8 cellular contexts compared by ENCODE assay signal in the genomic region with DNA sequence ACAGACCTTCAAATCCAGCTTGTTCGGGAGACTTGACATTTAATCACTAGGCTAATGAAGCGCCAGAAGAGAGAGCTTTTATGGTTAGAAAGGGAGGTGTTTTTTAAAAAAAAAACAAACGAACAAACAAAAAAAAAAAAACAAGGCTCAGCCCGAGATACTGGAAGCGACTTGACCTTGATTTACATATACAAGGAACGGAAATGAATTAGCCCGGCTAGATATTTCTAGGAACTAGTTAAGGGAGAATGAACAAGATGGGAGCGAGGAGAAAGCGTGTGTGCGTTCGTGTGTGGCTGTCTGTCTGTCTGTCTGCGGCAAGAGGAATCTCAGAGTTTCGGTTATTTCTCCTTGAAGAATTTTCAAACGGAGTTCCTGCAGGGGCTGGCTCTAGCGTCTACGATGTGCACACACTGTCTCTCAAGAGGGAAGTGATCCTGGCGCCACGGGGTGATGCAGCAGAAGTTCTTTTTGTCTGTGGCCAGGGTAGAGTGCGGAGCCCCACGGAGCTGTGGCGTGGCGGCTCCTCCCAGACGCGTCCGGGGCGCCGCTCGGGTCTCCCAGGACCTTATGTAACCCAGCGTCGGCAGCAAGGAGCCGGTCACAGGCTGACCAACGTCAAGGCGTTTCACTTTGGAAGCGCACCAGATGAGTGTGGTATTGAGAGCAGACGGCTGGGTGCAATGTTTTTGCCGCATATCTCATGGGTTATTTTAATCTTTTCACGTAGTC. TPM values are rescaled to one million over a fixed set of nuclear protein-coding genes. Genes with fewer than 3 reads are reported as not detected.
DNase-seq lines count a peak whose midpoint lies in the region; ATAC-seq, FAIRE-seq and TF ChIP-seq lines count a peak whose summit lies in the region.

No MANE protein-coding gene starts in this region.

- POLR2A ChIA-PET in A549 (lab: Yijun Ruan, JAX), result interaction anchor here (0.6 to 2.5 kb wide), 7 partner anchors 21 to 1472 kb away, joined by 3 to 11 read pairs (median 4); a partner anchor contains a TSS
- POLR2A ChIA-PET in activated CD4-positive, alpha-beta memory T cell treated with anti-CD3 and anti-CD28 coated beads, Interleukin-2, amount 10 ng/mL, durations not matched to agents 7 days and 5 days (lab: Charles Lee), result interaction anchor here (0.6 to 4.8 kb wide), 5 partner anchors 16 to 149 kb away, joined by 3 to 18 read pairs (median 4); a partner anchor contains a TSS

- H3K36me3 Mint-ChIP-seq in activated CD4-positive, alpha-beta memory T cell treated with anti-CD3 and anti-CD28 coated beads, Interleukin-2, amount 10 ng/mL, durations not matched to agents 7 days and 5 days (ENCODE audit: low read depth), result no peaks in the 10 kb centered on the region

- H3K36me3 ChIP-seq in mesodermal cell (ENCODE audit: control insufficient read depth, insufficient read depth, low read length) (no peaks in the 10 kb centered on the region), stomach smooth muscle (ENCODE audit: control insufficient read depth in 2 of 2, insufficient read depth in 2 of 2, low read length in 2 of 2) (no peaks in the 10 kb centered on the region)

- H3K4me1 Mint-ChIP-seq in activated CD4-positive, alpha-beta memory T cell treated with anti-CD3 and anti-CD28 coated beads, Interleukin-2, amount 10 ng/mL, durations not matched to agents 7 days and 5 days, result peaks cover 51% of the 10 kb centered on the region

- H3K9me3 Mint-ChIP-seq in activated CD4-positive, alpha-beta memory T cell treated with anti-CD3 and anti-CD28 coated beads, Interleukin-2, amount 10 ng/mL, durations not matched to agents 7 days and 5 days, result no peaks in the 10 kb centered on the region

- peak overlapping the region; percentile 79 for H3K4me2 ChIP-seq in A549

- H3K9me3 ChIP-seq in A549 (no peaks in the 10 kb centered on the region), mesodermal cell (ENCODE audit: control insufficient read depth, low read length) (no peaks in the 10 kb centered on the region), stomach smooth muscle (ENCODE audit: control insufficient read depth in 2 of 2, low read length in 2 of 2) (no peaks in the 10 kb centered on the region)

- H3K9ac ChIP-seq in stomach smooth muscle (ENCODE audit: low read length in 2 of 2), result peak overlapping the region; percentile 89 to 91

- peak in 1 of 2 experiments; percentile 34; a peak in 1 of 5 replicates for TF ChIP-seq RAD21 in A549 (conservative IDR thresholded peaks at IDR 0.05 in 1 of 2, IDR thresholded peaks at IDR 0.05 in 1 of 2)

- no peak for TF ChIP-seq CTCF in A549 (IDR thresholded peaks at IDR 0.05)

- peak overlapping the region; percentile 56 for H3K4me3 ChIP-seq in A549
- peak overlapping the region; percentile 39 for H3K4me3 ChIP-seq in mesodermal cell (ENCODE audit: extremely low read depth, insufficient read depth, low read length, poor library complexity, severe bottlenecking)
- H3K4me3 ChIP-seq in stomach smooth muscle (ENCODE audit: low read length in 2 of 2), result peak overlapping the region; percentile 84 to 95

- peak overlapping the region; percentile 70 to 86 for H3K27ac ChIP-seq in A549
- H3K27ac ChIP-seq in epithelial cell of prostate, result peak overlapping the region; percentile 79
- peak overlapping the region; percentile 39 for H3K27ac ChIP-seq in mesodermal cell (ENCODE audit: low read depth, low read length, severe bottlenecking)
- peak overlapping the region; percentile 86 for H3K27ac ChIP-seq in stomach smooth muscle (ENCODE audit: low read length)

- H3K4me3 Mint-ChIP-seq in activated CD4-positive, alpha-beta memory T cell treated with anti-CD3 and anti-CD28 coated beads, Interleukin-2, amount 10 ng/mL, durations not matched to agents 7 days and 5 days, result peak overlapping the region; percentile 87

- peak; percentile 51 for TF ChIP-seq POLR2A in A549 (IDR thresholded peaks at IDR 0.05; ENCODE audit: low read length)

- H3K27ac Mint-ChIP-seq in activated CD4-positive, alpha-beta memory T cell treated with anti-CD3 and anti-CD28 coated beads, Interleukin-2, amount 10 ng/mL, durations not matched to agents 7 days and 5 days, result peak overlapping the region; percentile 61

- CTCF ChIA-PET in A549 (lab: Yijun Ruan, JAX), result interaction anchor here (0.7 to 3.7 kb wide), 4 partner anchors 34 to 516 kb away, joined by 3 to 19 read pairs (median 7); no protein-coding TSS in a partner anchor
- CTCF ChIA-PET in activated CD4-positive, alpha-beta memory T cell treated with anti-CD3 and anti-CD28 coated beads, Interleukin-2, amount 10 ng/mL, durations not matched to agents 7 days and 5 days (lab: Charles Lee), result interaction anchor here (0.6 to 4.6 kb wide), 10 partner anchors 17 to 933 kb away, joined by 3 to 30 read pairs (median 4); no protein-coding TSS in a partner anchor

- peaks cover 32% of the 10 kb centered on the region for H3K27me3 Mint-ChIP-seq in activated CD4-positive, alpha-beta memory T cell treated with anti-CD3 and anti-CD28 coated beads, Interleukin-2, amount 10 ng/mL, durations not matched to agents 7 days and 5 days

- TF ChIP-seq EP300 in A549 (IDR thresholded peaks at IDR 0.05), result no peak

- ATAC-seq in A549, result peak; percentile 94 to 97
- ATAC-seq in GM18498 (IDR thresholded peaks at IDR 0.05; ENCODE audit: unreplicated experiment), result peak; percentile 83
- ATAC-seq in HG02938 (IDR thresholded peaks at IDR 0.05; ENCODE audit: unreplicated experiment), result peak; percentile 75

- no peaks in the 10 kb centered on the region for H3K27me3 ChIP-seq in stomach smooth muscle (ENCODE audit: control insufficient read depth in 1 of 2, insufficient read depth in 2 of 2, low read length in 2 of 2)

- DNase-seq in A549 (ENCODE audit: low read depth in 1 of 2, low spot score in 1 of 2), result peak; percentile 80 to 82
- DNase-seq in NCI-H345 (lab: John Stamatoyannopoulos, UW), result peak; percentile 48
- peak; percentile 52 for DNase-seq in activated CD4-positive, alpha-beta memory T cell treated with anti-CD3 and anti-CD28 coated beads, Interleukin-2, amount 10 ng/mL, durations not matched to agents 7 days and 5 days
- DNase-seq in epithelial cell of prostate (ENCODE audit: low read depth, low spot score), result no peak

- no peaks in the 10 kb centered on the region; the same call in 2 of the 3 replicates for H3K4me1 ChIP-seq in A549
- peaks cover 5% of the 10 kb centered on the region for H3K4me1 ChIP-seq in mesodermal cell (ENCODE audit: control insufficient read depth, insufficient read depth, low read length, poor library complexity, severe bottlenecking)
- peaks cover 3% of the 10 kb centered on the region for H3K4me1 ChIP-seq in stomach smooth muscle (ENCODE audit: control insufficient read depth, insufficient read depth, low read length)

- WGBS in A549 (ENCODE audit: missing lambda C conversion rate), result under 1% methylated on average over 37 of the region's 37 CpGs
- 4 to 5% methylated on average over 30 to 34 of the region's 37 CpGs for WGBS in mesodermal cell (ENCODE audit: insufficient coverage in 2 of 2), 2 experiments

- FAIRE-seq in A549 (lab: Jason Lieb, UNC), result no peak

TF ChIP-seq in A549, 52 proteins besides CTCF, POLR2A, EP300 and RAD21 (continues in another document):
- TF ChIP-seq JUN (IDR thresholded peaks at IDR 0.05), result peak; percentile 33 to 59; a peak in 2 of 5 replicates
- TF ChIP-seq GATA3 (IDR thresholded peaks at IDR 0.05; ENCODE audit: borderline replicate concordance), result peak; percentile 13; the same call in 1 of the 2 replicates
- TF ChIP-seq, protein P1, sequence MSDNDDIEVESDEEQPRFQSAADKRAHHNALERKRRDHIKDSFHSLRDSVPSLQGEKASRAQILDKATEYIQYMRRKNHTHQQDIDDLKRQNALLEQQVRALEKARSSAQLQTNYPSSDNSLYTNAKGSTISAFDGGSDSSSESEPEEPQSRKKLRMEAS (IDR thresholded peaks at IDR 0.05), result peak; percentile 60; the same call in 1 of the 2 replicates
- TF ChIP-seq RARB (CRISPR knock-in tag; IDR thresholded peaks at IDR 0.05), result no peak
- TF ChIP-seq, protein P2, sequence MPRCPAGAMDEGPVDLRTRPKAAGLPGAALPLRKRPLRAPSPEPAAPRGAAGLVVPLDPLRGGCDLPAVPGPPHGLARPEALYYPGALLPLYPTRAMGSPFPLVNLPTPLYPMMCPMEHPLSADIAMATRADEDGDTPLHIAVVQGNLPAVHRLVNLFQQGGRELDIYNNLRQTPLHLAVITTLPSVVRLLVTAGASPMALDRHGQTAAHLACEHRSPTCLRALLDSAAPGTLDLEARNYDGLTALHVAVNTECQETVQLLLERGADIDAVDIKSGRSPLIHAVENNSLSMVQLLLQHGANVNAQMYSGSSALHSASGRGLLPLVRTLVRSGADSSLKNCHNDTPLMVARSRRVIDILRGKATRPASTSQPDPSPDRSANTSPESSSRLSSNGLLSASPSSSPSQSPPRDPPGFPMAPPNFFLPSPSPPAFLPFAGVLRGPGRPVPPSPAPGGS (IDR thresholded peaks at IDR 0.05), result no peak
- TF ChIP-seq SMC3 (IDR thresholded peaks at IDR 0.05), result peak; percentile 38; the same call in 2 of the 3 replicates
- TF ChIP-seq, protein P3, sequence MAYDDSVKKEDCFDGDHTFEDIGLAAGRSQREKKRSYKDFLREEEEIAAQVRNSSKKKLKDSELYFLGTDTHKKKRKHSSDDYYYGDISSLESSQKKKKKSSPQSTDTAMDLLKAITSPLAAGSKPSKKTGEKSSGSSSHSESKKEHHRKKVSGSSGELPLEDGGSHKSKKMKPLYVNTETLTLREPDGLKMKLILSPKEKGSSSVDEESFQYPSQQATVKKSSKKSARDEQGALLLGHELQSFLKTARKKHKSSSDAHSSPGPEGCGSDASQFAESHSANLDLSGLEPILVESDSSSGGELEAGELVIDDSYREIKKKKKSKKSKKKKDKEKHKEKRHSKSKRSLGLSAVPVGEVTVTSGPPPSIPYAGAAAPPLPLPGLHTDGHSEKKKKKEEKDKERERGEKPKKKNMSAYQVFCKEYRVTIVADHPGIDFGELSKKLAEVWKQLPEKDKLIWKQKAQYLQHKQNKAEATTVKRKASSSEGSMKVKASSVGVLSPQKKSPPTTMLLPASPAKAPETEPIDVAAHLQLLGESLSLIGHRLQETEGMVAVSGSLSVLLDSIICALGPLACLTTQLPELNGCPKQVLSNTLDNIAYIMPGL (CRISPR knock-in tag; IDR thresholded peaks at IDR 0.05; ENCODE audit: borderline replicate concordance), result no peak
- TF ChIP-seq MAFK (IDR thresholded peaks at IDR 0.05; ENCODE audit: partially characterized antibody), result no peak

RNA-seq across cellular contexts. Expression of a gene that starts 18.8 kb away (rescaled TPM):
- 18.5 and 21.8 TPM in 2 replicates for polyA plus RNA-seq in A549 (2011; rRNA removed)
- polyA plus RNA-seq in A549 (2012; cell fraction: cytosol; rRNA removed), result 14.2 and 17.0 TPM in 2 replicates
- 25.2 and 33.7 TPM in 2 replicates for polyA plus RNA-seq in A549 (2012; cell fraction: nucleus; rRNA removed)
- 17.3 to 22.2 TPM (median 18.1 TPM) in 3 replicates for polyA plus RNA-seq in A549 (2017; fragmentation: RNase III; extraction: RNeasy Plus Mini Kit Qiagen cat#74134 plus additional on column Dnase treatment)
- polyA minus RNA-seq in A549 (2011; rRNA and poly(A)+ RNA removed), result 7.6 and 8.4 TPM in 2 replicates
- total RNA-seq in activated CD4-positive, alpha-beta memory T cell treated with anti-CD3 and anti-CD28 coated beads, Interleukin-2, amount 10 ng/mL, durations not matched to agents 7 days and 5 days, result 10 to 100 TPM; 44.3 to 47.3 TPM
- polyA plus RNA-seq in mesodermal cell (2013, experiment 1 of 2), result 47.1 TPM
- polyA plus RNA-seq in mesodermal cell (2013, experiment 2 of 2), result 46.3 TPM

Comparison
In these comparisons a context has a peak if more than half of its experiments do, and no peak if none do; other contexts are left out.
1. H3K4me3 ChIP-seq: peak in every context shown above with its lines; median percentile 90 in stomach smooth muscle; 56 in A549; 39 in mesodermal cell.